11 cellular contexts compared by ENCODE assay signal in the genomic region with DNA sequence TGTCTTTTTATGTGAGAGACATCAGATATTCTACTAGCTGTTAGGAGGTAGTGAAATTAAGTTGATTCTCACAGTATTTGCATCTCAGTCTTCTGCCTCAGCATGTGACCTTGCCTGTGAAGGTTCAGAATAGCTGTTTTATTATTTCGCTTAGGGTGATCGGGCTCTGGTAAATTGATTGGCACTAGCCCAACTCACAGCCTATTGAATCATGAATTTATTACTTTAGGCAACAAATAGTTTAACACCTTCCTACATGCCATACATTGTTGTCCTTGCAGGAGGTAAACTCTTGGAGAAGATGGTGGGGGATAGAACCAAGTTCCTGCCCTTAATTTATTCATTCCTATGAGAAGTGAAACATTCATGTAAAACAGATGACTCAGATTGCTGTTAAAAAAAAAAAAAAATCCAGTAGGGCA.
DNase-seq lines count a peak whose midpoint lies in the region; ATAC-seq and TF ChIP-seq lines count a peak whose summit lies in the region.
"Had no signal": no experiment of that assay in that cellular context is flagged by ENCODE, and none has a peak within 500 bp of the region (broad histone marks: within the 10 kb centered on the region; RNA-seq: fewer than 3 reads in every experiment).

No MANE protein-coding gene starts in this region.

- H3K9me3 ChIP-seq in suprapubic skin, result no peaks in the 10 kb centered on the region
- H3K9me3 ChIP-seq in tibial nerve, result peaks cover 0 to 5% (median 0%) of the 10 kb centered on the region in 4 donors

- peak; percentile 75 for ATAC-seq in GM18907 (IDR thresholded peaks at IDR 0.05; ENCODE audit: unreplicated experiment)
- ATAC-seq in HG03521 (IDR thresholded peaks at IDR 0.05; ENCODE audit: unreplicated experiment), result peak; percentile 59
- no peak for ATAC-seq in natural killer cell treated with Interleukin-12 subunit alpha and Interleukin-12 subunit beta and Interleukin-15 and Interleukin-18, amount 100 ng/mL, for 72 hours
- ATAC-seq: Panc1 had no signal

- TF ChIP-seq CTCF in HFFc6 (IDR thresholded peaks at IDR 0.05) (no peak), suprapubic skin (IDR thresholded peaks at IDR 0.05) (no peak), tibial nerve (IDR thresholded peaks at IDR 0.05) (no peak)

- peaks cover 3% of the 10 kb centered on the region; the same call in 1 of the 2 replicates for H3K27me3 Mint-ChIP-seq in HFFc6 (ENCODE audit: insufficient read depth)
- no peaks in the 10 kb centered on the region for H3K27me3 Mint-ChIP-seq in natural killer cell treated with Interleukin-12 subunit alpha and Interleukin-12 subunit beta and Interleukin-15 and Interleukin-18, amount 100 ng/mL, for 72 hours
- H3K27me3 Mint-ChIP-seq: type B pancreatic cell had no signal

- peak overlapping the region; percentile 62 for H3K27ac Mint-ChIP-seq in HFFc6
- H3K27ac Mint-ChIP-seq in natural killer cell treated with Interleukin-12 subunit alpha and Interleukin-12 subunit beta and Interleukin-15 and Interleukin-18, amount 100 ng/mL, for 72 hours, result no peak overlapping the region
- H3K27ac Mint-ChIP-seq: type B pancreatic cell had no signal

- no peaks in the 10 kb centered on the region for H3K27me3 ChIP-seq in suprapubic skin
- H3K27me3 ChIP-seq in tibial nerve, result no peaks in the 10 kb centered on the region

- TF ChIP-seq EP300 in suprapubic skin (IDR thresholded peaks at IDR 0.05) (no peak), tibial nerve (IDR thresholded peaks at IDR 0.05) (no peak)

- WGBS in suprapubic skin, result 62% methylated on average over 2 of the region's 2 CpGs
- WGBS in tibial nerve, 2 donors, result 83 to 88% methylated on average over 2 of the region's 2 CpGs

- H3K27ac ChIP-seq in suprapubic skin (no peak overlapping the region), tibial nerve (peak overlapping the region in 1 of 4 donors; percentile 45)

- H3K4me1 ChIP-seq in suprapubic skin, result peaks cover 30% of the 10 kb centered on the region
- H3K4me1 ChIP-seq in tibial nerve, result peaks cover 0 to 35% (median 10%) of the 10 kb centered on the region in 4 donors

- DNase-seq in HFFc6 (no peak), iris pigment epithelial cell (ENCODE audit: low read depth) (peak; percentile 17), DMS53 treated with DMSO at 0.1 percent for 48 hours (lab: John Stamatoyannopoulos, UW; ENCODE audit: unreplicated experiment) (no peak), suprapubic skin (ENCODE audit: low spot score in 2 of 2) (no peak), tibial nerve (ENCODE audit: low spot score in 2 of 2) (no peak)
- no peak for DNase-seq in natural killer cell treated with Interleukin-12 subunit alpha and Interleukin-12 subunit beta and Interleukin-15 and Interleukin-18, amount 100 ng/mL, for 72 hours (ENCODE audit: low spot score)
- DNase-seq: activated CD8-positive, alpha-beta memory T cell treated with anti-CD3 and anti-CD28 coated beads for 24 hours had no signal

- H3K36me3 Mint-ChIP-seq in HFFc6 (ENCODE audit: low read depth), result peaks cover 5% of the 10 kb centered on the region; the same call in 1 of the 2 replicates
- peaks cover 3% of the 10 kb centered on the region for H3K36me3 Mint-ChIP-seq in natural killer cell treated with Interleukin-12 subunit alpha and Interleukin-12 subunit beta and Interleukin-15 and Interleukin-18, amount 100 ng/mL, for 72 hours

- H3K4me3 ChIP-seq in suprapubic skin (no peak overlapping the region), tibial nerve (no peak overlapping the region)

- peak overlapping the region; percentile 37 for H3K4me3 Mint-ChIP-seq in HFFc6
- H3K4me3 Mint-ChIP-seq in natural killer cell treated with Interleukin-12 subunit alpha and Interleukin-12 subunit beta and Interleukin-15 and Interleukin-18, amount 100 ng/mL, for 72 hours, result no peak overlapping the region
- H3K4me3 Mint-ChIP-seq: type B pancreatic cell had no signal

- H3K4me1 Mint-ChIP-seq in HFFc6 (ENCODE audit: low read depth), result peaks cover 77% of the 10 kb centered on the region
- peaks cover 14% of the 10 kb centered on the region in 2 donors for H3K4me1 Mint-ChIP-seq in natural killer cell treated with Interleukin-12 subunit alpha and Interleukin-12 subunit beta and Interleukin-15 and Interleukin-18, amount 100 ng/mL, for 72 hours (ENCODE audit: low read depth in 2 of 2)

- H3K9me3 Mint-ChIP-seq in HFFc6, result no peaks in the 10 kb centered on the region
- no peaks in the 10 kb centered on the region for H3K9me3 Mint-ChIP-seq in natural killer cell treated with Interleukin-12 subunit alpha and Interleukin-12 subunit beta and Interleukin-15 and Interleukin-18, amount 100 ng/mL, for 72 hours
- H3K9me3 Mint-ChIP-seq: type B pancreatic cell had no signal

- no peak for TF ChIP-seq POLR2A in suprapubic skin (IDR thresholded peaks at IDR 0.05)
- no peak for TF ChIP-seq POLR2A in tibial nerve (IDR thresholded peaks at IDR 0.05)

- no peaks in the 10 kb centered on the region for H3K36me3 ChIP-seq in suprapubic skin
- H3K36me3 ChIP-seq in tibial nerve, result peaks cover 0 to 9% (median 0%) of the 10 kb centered on the region in 3 donors

Comparison
In these comparisons a context has a peak if more than half of its experiments do, and no peak if none do; other contexts are left out.
1. ATAC-seq: peak in GM18907 (single experiment) and HG03521 (single experiment); none in natural killer cell treated with Interleukin-12 subunit alpha and Interleukin-12 subunit beta and Interleukin-15 and Interleukin-18, amount 100 ng/mL, for 72 hours (0 of 2).